28 cellular contexts compared by ENCODE assay signal in genomic region chr19:19055701-19056100, GRCh38.
"Had no signal": no experiment of that assay in that cellular context is flagged by ENCODE, and none has a peak within 500 bp of the region (broad histone marks: within the 10 kb centered on the region; RNA-seq: fewer than 3 reads in every experiment).

No MANE protein-coding gene starts in this region.

- ATAC-seq: effector memory CD8-positive, alpha-beta T cell; esophagus mucosa; foreskin keratinocyte; gastrocnemius medialis; gastroesophageal sphincter; heart left ventricle; heart right ventricle had no signal

- H3K27me3 ChIP-seq: colonic mucosa, dorsolateral prefrontal cortex, esophagus muscularis mucosa, esophagus squamous epithelium, foreskin keratinocyte, gastrocnemius medialis, gastroesophageal sphincter, heart left ventricle, heart right ventricle had no signal

- H3K4me3 ChIP-seq: colonic mucosa, coronary artery, dorsolateral prefrontal cortex, esophagus muscularis mucosa, esophagus squamous epithelium, gastrocnemius medialis, gastroesophageal sphincter, heart left ventricle, heart right ventricle had no signal

- H3K4me1 ChIP-seq: colonic mucosa, esophagus muscularis mucosa, esophagus squamous epithelium, gastroesophageal sphincter had no signal

- H3K27ac ChIP-seq: colonic mucosa, coronary artery, dorsolateral prefrontal cortex, epithelial cell of prostate, esophagus muscularis mucosa, esophagus squamous epithelium, foreskin keratinocyte, gastrocnemius medialis, gastroesophageal sphincter, heart left ventricle, heart right ventricle had no signal

- DNase-seq: colonic mucosa; cortex of kidney; dermis blood vessel endothelial cell; dorsolateral prefrontal cortex; effector CD4-positive, alpha-beta T cell; effector CD8-positive, alpha-beta T cell; effector memory CD4-positive, alpha-beta T cell; effector memory CD8-positive, alpha-beta T cell; endodermal cell; erythroblast; esophagus squamous epithelium; foreskin fibroblast; foreskin keratinocyte; foreskin melanocyte; gastrocnemius medialis; glutamatergic neuron; head of caudate nucleus; heart right ventricle had no signal

- H3K9me3 ChIP-seq: colonic mucosa, esophagus muscularis mucosa, esophagus squamous epithelium, gastrocnemius medialis, gastroesophageal sphincter, heart left ventricle, heart right ventricle had no signal

- FAIRE-seq: colon, endometrium, endothelial cell of umbilical vein, frontal cortex had no signal
